ENCODE assay signal across 30 cellular contexts in genomic region chr5:94775088-94775487, GRCh38.
"Had no signal": no experiment of that assay in that cellular context is flagged by ENCODE, and none has a peak within 500 bp of the region (broad histone marks: within the 10 kb centered on the region; RNA-seq: fewer than 3 reads in every experiment).

No MANE protein-coding gene starts in this region.

- H3K9me3 ChIP-seq: adrenal gland, ascending aorta, body of pancreas, breast epithelium had no signal

- ATAC-seq: activated naive CD4-positive, alpha-beta T cell treated with anti-CD3 and anti-CD28 coated beads, Interleukin-2, amount 50 U/mL, for 72 hours; activated naive CD8-positive, alpha-beta T cell treated with anti-CD3 and anti-CD28 coated beads, Interleukin-2, amount 50 U/mL, for 24 hours; activated T-cell treated with anti-CD3 and anti-CD28 coated beads, Interleukin-2, amount 50 U/mL, for 4 hours; activated T-cell treated with anti-CD3 and anti-CD28 coated beads, Interleukin-2, amount 50 U/mL, for 72 hours; activated T-helper 17 cell treated with anti-CD3 and anti-CD28 coated beads, Interleukin-2, amount 50 U/mL, for 72 hours; body of pancreas had no signal

- H3K36me3 ChIP-seq: adrenal gland, ascending aorta, brain microvascular endothelial cell, breast epithelium, cardiac muscle cell had no signal

- H3K4me3 ChIP-seq: adrenal gland, ascending aorta, body of pancreas, breast epithelium, cardiac muscle cell had no signal

- H3K27ac ChIP-seq: adrenal gland, ascending aorta, body of pancreas, brain microvascular endothelial cell, breast epithelium, cardiac muscle cell had no signal

- H3K27me3 ChIP-seq: ascending aorta, body of pancreas, brain microvascular endothelial cell, breast epithelium, cardiac muscle cell had no signal

- H3K4me1 ChIP-seq: adrenal gland, ascending aorta, body of pancreas, breast epithelium had no signal

- DNase-seq: activated effector memory CD4-positive, alpha-beta T cell treated with anti-CD3 and anti-CD28 coated beads, Interleukin-2, amount 50 U/mL, for 16 hours; activated effector memory CD4-positive, alpha-beta T cell treated with Interleukin-2 at 50 U/mL for 16 hours; activated gamma-delta T cell; activated gamma-delta T cell treated with Interleukin-2 at 50 U/mL for 16 hours; activated naive CD4-positive, alpha-beta T cell; activated naive CD4-positive, alpha-beta T cell treated with anti-CD3 and anti-CD28 coated beads for 36 hours; activated naive CD4-positive, alpha-beta T cell treated with anti-CD3 and anti-CD28 coated beads, Interleukin-2, amount 10 ng/mL, durations not matched to agents 7 days and 5 days; activated naive CD4-positive, alpha-beta T cell treated with anti-CD3 and anti-CD28 coated beads, Interleukin-2, amount 50 U/mL, for 16 hours; activated naive CD4-positive, alpha-beta T cell treated with Interleukin-2 at 50 U/mL for 16 hours; activated naive CD8-positive, alpha-beta T cell treated with anti-CD3 and anti-CD28 coated beads for 36 hours; activated naive CD8-positive, alpha-beta T cell treated with anti-CD3 and anti-CD28 coated beads, Interleukin-2, amount 10 ng/mL, durations not matched to agents 7 days and 5 days; activated naive CD8-positive, alpha-beta T cell treated with anti-CD3 and anti-CD28 coated beads, Interleukin-2, amount 50 U/mL, for 24 hours; activated T-cell treated with anti-CD3 and anti-CD28 coated beads, Interleukin-2, amount 50 U/mL, for 4 hours; activated T-cell treated with anti-CD3 and anti-CD28 coated beads, Interleukin-2, amount 50 U/mL, for 48 hours; activated T-cell treated with anti-CD3 and anti-CD28 coated beads, Interleukin-2, amount 50 U/mL, for 72 hours; adrenal gland; amniotic stem cell; amygdala; anterior cingulate cortex; aorta; body of pancreas; brain microvascular endothelial cell; caudate nucleus; central memory CD4-positive, alpha-beta T cell; cerebellar nuclear complex had no signal
